ENCODE assay signal across 24 cellular contexts in genomic region chr11:61751384-61751783, GRCh38. TPM values are rescaled to one million over a fixed set of nuclear protein-coding genes. Genes with fewer than 3 reads are reported as not detected.
DNase-seq lines count a peak whose midpoint lies in the region; ATAC-seq and TF ChIP-seq lines count a peak whose summit lies in the region.
"Had no signal": no experiment of that assay in that cellular context is flagged by ENCODE, and none has a peak within 500 bp of the region (broad histone marks: within the 10 kb centered on the region; RNA-seq: fewer than 3 reads in every experiment).

No MANE protein-coding gene starts in this region.

- H3K36me3 Mint-ChIP-seq in CD4-positive, CD25-positive, alpha-beta regulatory T cell = peaks cover 3% of the 10 kb centered on the region
- H3K36me3 Mint-ChIP-seq in HFFc6 (ENCODE audit: low read depth) (no peaks in the 10 kb centered on the region), nephron (ENCODE audit: low read depth) (no peaks in the 10 kb centered on the region)

- intact Hi-C loops in esophagus squamous epithelium (cut with DNase I) = no loop called here

- no peak overlapping the region for H3K27ac ChIP-seq in CD4-positive, CD25-positive, alpha-beta regulatory T cell (ENCODE audit: insufficient read depth, low read length, poor library complexity, severe bottlenecking)
- H3K27ac ChIP-seq in cingulate gyrus (ENCODE audit: low read depth, low read length) = peak overlapping the region; percentile 94
- H3K27ac ChIP-seq in esophagus squamous epithelium = no peak overlapping the region
- H3K27ac ChIP-seq: BLaER1, brain microvascular endothelial cell, colonic mucosa, WERI-Rb-1 had no signal

- peaks cover 10% of the 10 kb centered on the region for H3K4me1 ChIP-seq in CD4-positive, CD25-positive, alpha-beta regulatory T cell (ENCODE audit: control insufficient read depth, insufficient read depth, low read length, poor library complexity, severe bottlenecking)
- peaks cover 4 to 35% (median 17%) of the 10 kb centered on the region in 3 donors for H3K4me1 ChIP-seq in esophagus squamous epithelium

- H3K9me3 ChIP-seq in CD4-positive, CD25-positive, alpha-beta regulatory T cell (ENCODE audit: control insufficient read depth in 2 of 2, low read length in 2 of 2) = no peaks in the 10 kb centered on the region
- no peaks in the 10 kb centered on the region for H3K9me3 ChIP-seq in esophagus squamous epithelium
- H3K9me3 ChIP-seq: BLaER1, colonic mucosa, SK-N-SH, uterus had no signal

- TF ChIP-seq CTCF in HFFc6 (IDR thresholded peaks at IDR 0.05) (no peak), nephron (IDR thresholded peaks at IDR 0.05; ENCODE audit: unreplicated experiment in 3 of 3) (no peak), esophagus squamous epithelium (IDR thresholded peaks at IDR 0.05) (no peak)

- peaks cover 0 to 17% (median 6%) of the 10 kb centered on the region in 4 donors for H3K4me1 Mint-ChIP-seq in CD4-positive, CD25-positive, alpha-beta regulatory T cell
- peaks cover 8% of the 10 kb centered on the region for H3K4me1 Mint-ChIP-seq in HFFc6 (ENCODE audit: low read depth)
- H3K4me1 Mint-ChIP-seq in nephron = peaks cover 43% of the 10 kb centered on the region

- H3K36me3 ChIP-seq in CD4-positive, CD25-positive, alpha-beta regulatory T cell (ENCODE audit: control insufficient read depth, insufficient read depth, low read length) = no peaks in the 10 kb centered on the region
- no peaks in the 10 kb centered on the region for H3K36me3 ChIP-seq in esophagus squamous epithelium
- H3K36me3 ChIP-seq: BLaER1, brain microvascular endothelial cell, colonic mucosa, uterus, WERI-Rb-1 had no signal

- H3K9me3 Mint-ChIP-seq in CD4-positive, CD25-positive, alpha-beta regulatory T cell = peaks cover 0 to 5% (median 0%) of the 10 kb centered on the region in 7 donors
- H3K9me3 Mint-ChIP-seq in HFFc6 = no peaks in the 10 kb centered on the region
- H3K9me3 Mint-ChIP-seq in nephron = no peaks in the 10 kb centered on the region
- H3K9me3 Mint-ChIP-seq: activated T-helper 2 cell treated with anti-CD3 and anti-CD28 coated beads, Interferon-gamma antibody, Interleukin-2, Interleukin-4, amounts not matched to agents 10 μg/mL and 5 μg/mL and 100 μg/mL, durations not matched to agents 14 hours and 24 hours and 36 hours had no signal

- H3K4me3 Mint-ChIP-seq in CD4-positive, CD25-positive, alpha-beta regulatory T cell = peak overlapping the region in 3 of 4 donors; percentile 0 to 6 (median 4)
- 0 out of 2 replicates have a peak overlapping the region, but pooled peaks have one; percentile 0 for H3K4me3 Mint-ChIP-seq in HFFc6
- H3K4me3 Mint-ChIP-seq in nephron = peak overlapping the region; percentile 73 to 82 (median 81)

- peaks cover 31% of the 10 kb centered on the region for H3K27me3 Mint-ChIP-seq in CD4-positive, CD25-positive, alpha-beta regulatory T cell
- H3K27me3 Mint-ChIP-seq in HFFc6 (ENCODE audit: insufficient read depth) (peaks cover 4% of the 10 kb centered on the region), nephron (ENCODE audit: low read depth) (peaks cover 30% of the 10 kb centered on the region)

- no peak for DNase-seq in CD4-positive, CD25-positive, alpha-beta regulatory T cell
- DNase-seq in HFFc6 = no peak
- no peak for DNase-seq in esophagus squamous epithelium (lab: John Stamatoyannopoulos, UW)
- no peak for DNase-seq in DMS153 treated with DMSO at 0.1 percent for 48 hours (lab: John Stamatoyannopoulos, UW; ENCODE audit: unreplicated experiment)
- no peak for DNase-seq in DMS153 (lab: John Stamatoyannopoulos, UW)
- DNase-seq: ACHN; activated CD4-positive, alpha-beta T cell treated with anti-CD3 and anti-CD28 coated beads, Interleukin-2, amount 50 U/mL, for 1 hour; brain microvascular endothelial cell; colonic mucosa; DMS 273 treated with DMSO at 0.1 percent for 48 hours; KBM-7; midbrain; NCI-H1417 treated with DMSO at 0.1 percent for 48 hours; NCI-H446; NCI-H82; SK-N-SH; uterus; WERI-Rb-1 had no signal

- peaks cover 9% of the 10 kb centered on the region for H3K27me3 ChIP-seq in CD4-positive, CD25-positive, alpha-beta regulatory T cell (ENCODE audit: control insufficient read depth, insufficient read depth, low read length)
- peaks cover 0 to 49% (median 0%) of the 10 kb centered on the region in 4 donors for H3K27me3 ChIP-seq in esophagus squamous epithelium
- H3K27me3 ChIP-seq: brain microvascular endothelial cell, colonic mucosa, uterus had no signal

- TF ChIP-seq POLR2A in esophagus squamous epithelium (IDR thresholded peaks at IDR 0.05) = no peak

- H3K4me3 ChIP-seq in CD4-positive, CD25-positive, alpha-beta regulatory T cell (ENCODE audit: low read depth, low read length) = no peak overlapping the region
- H3K4me3 ChIP-seq in esophagus squamous epithelium = no peak overlapping the region

- whole genome bisulfite sequencing in esophagus squamous epithelium, 2 donors = 78 to 87% methylated on average over 3 to 10 of the region's 14 CpGs

- no peak for ATAC-seq in CD4-positive, CD25-positive, alpha-beta regulatory T cell (ENCODE audit: low read depth in 2 of 2)
- ATAC-seq in GM18873 (IDR thresholded peaks at IDR 0.05; ENCODE audit: low FRiP score, unreplicated experiment) = no peak

- H3K27ac Mint-ChIP-seq in CD4-positive, CD25-positive, alpha-beta regulatory T cell = no peak overlapping the region
- H3K27ac Mint-ChIP-seq in HFFc6 (no peak overlapping the region), nephron (peak overlapping the region; percentile 11 to 74 (median 53))
- H3K27ac Mint-ChIP-seq: activated T-helper 2 cell treated with anti-CD3 and anti-CD28 coated beads, Interferon-gamma antibody, Interleukin-2, Interleukin-4, amounts not matched to agents 10 μg/mL and 5 μg/mL and 100 μg/mL, durations not matched to agents 14 hours and 24 hours and 36 hours had no signal

RNA-seq across cellular contexts. Expression of gene MYRF, which starts 1.1 kb away (rescaled TPM):
- 0.30 TPM for total RNA-seq in CD4-positive, CD25-positive, alpha-beta regulatory T cell
- under 1 TPM in 2 of 4 donors, not detected in 2; 0.20 to 0.74 TPM for polyA plus RNA-seq in CD4-positive, CD25-positive, alpha-beta regulatory T cell
- under 1 TPM; 0.24 to 0.67 (median 0.53) TPM for total RNA-seq in HFFc6 (2021; fragmentation: NEBNext Ultra II Directional; extraction: Animal tissue kit (Norgen Biotek cat#: 25700))
- total RNA-seq in esophagus squamous epithelium = under 1 TPM in 3 of 4 donors, not detected in 1; 0.09 to 0.95 (median 0.22) TPM
- total RNA-seq: skeletal muscle tissue had no signal

RNA-seq across cellular contexts. Expression of gene TMEM258, which starts 41.0 kb away (rescaled TPM):
- total RNA-seq in CD4-positive, CD25-positive, alpha-beta regulatory T cell = 71.7 TPM
- polyA plus RNA-seq in CD4-positive, CD25-positive, alpha-beta regulatory T cell = 100 to 1,000 TPM; 207 to 283 (median 238) TPM
- 100 to 1,000 TPM; 134 to 173 (median 145) TPM for total RNA-seq in HFFc6 (2021; fragmentation: NEBNext Ultra II Directional; extraction: Animal tissue kit (Norgen Biotek cat#: 25700))
- 10 to 100 TPM; 32.3 to 54.2 (median 37.9) TPM for total RNA-seq in esophagus squamous epithelium

RNA-seq across cellular contexts. Expression of gene FEN1, which starts 41.3 kb away (rescaled TPM):
- 13.2 TPM for total RNA-seq in CD4-positive, CD25-positive, alpha-beta regulatory T cell
- 10 to 100 TPM; 19.4 to 24.5 (median 22.2) TPM for polyA plus RNA-seq in CD4-positive, CD25-positive, alpha-beta regulatory T cell
- 10 to 100 TPM; 25.6 to 45.6 (median 37.4) TPM for total RNA-seq in HFFc6 (2021; fragmentation: NEBNext Ultra II Directional; extraction: Animal tissue kit (Norgen Biotek cat#: 25700))
- 10 to 100 TPM; 11.4 to 38.1 (median 23.5) TPM for total RNA-seq in esophagus squamous epithelium

Comparison
In these comparisons a context has a peak if more than half of its experiments do, and no peak if none do; other contexts are left out.
1. H3K27ac Mint-ChIP-seq: peak in nephron (3 of 3); none in CD4-positive, CD25-positive, alpha-beta regulatory T cell (0 of 3) and HFFc6 (single experiment).
2. H3K4me3 Mint-ChIP-seq: peak in every context shown above with its lines; median percentile 81 in nephron; 4 in CD4-positive, CD25-positive, alpha-beta regulatory T cell; 0 in HFFc6.